Comparison of ENCODE assay signal across 19 cellular contexts in genomic region chr20:1029980-1030379, GRCh38. TPM values are rescaled to one million over a fixed set of nuclear protein-coding genes. Genes with fewer than 3 reads are reported as not detected.
DNase-seq lines count a peak whose midpoint lies in the region; ATAC-seq and TF ChIP-seq lines count a peak whose summit lies in the region.
"Had no signal": no experiment of that assay in that cellular context is flagged by ENCODE, and none has a peak within 500 bp of the region (broad histone marks: within the 10 kb centered on the region; RNA-seq: fewer than 3 reads in every experiment).

No MANE protein-coding gene starts in this region.

- no peak overlapping the region for H3K4me2 ChIP-seq in H9 (ENCODE audit: insufficient read depth, insufficient read length, low read length)

- H3K56ac ChIP-seq in H9 (ENCODE audit: insufficient read length, low read depth, low read length) = no peak overlapping the region

- no peak overlapping the region for H2BK20ac ChIP-seq in H9 (ENCODE audit: low read depth, low read length, poor library complexity, severe bottlenecking)

- WGBS in H9 (ENCODE audit: extremely low coverage, insufficient read length, low lambda C conversion rate) = no CpG with 5 or more reads among the region's 7 CpGs

- no peaks in the 10 kb centered on the region for H4K20me1 ChIP-seq in H9 (ENCODE audit: control insufficient read depth, insufficient read depth, insufficient read length)

- CTCF ChIA-PET in WTC11 (lab: Charles Lee) = no interaction called here

- TF ChIP-seq CTCF in H9 (conservative IDR thresholded peaks at IDR 0.05) (no peak), WTC11 (IDR thresholded peaks at IDR 0.05) (no peak)

- H3K79me2 ChIP-seq in H9 (ENCODE audit: insufficient read depth, low read length) = no peaks in the 10 kb centered on the region

- H3K36me3 Mint-ChIP-seq in H9 (ENCODE audit: insufficient read depth in 1 of 3, low read depth in 3 of 3) (no peaks in the 10 kb centered on the region; a peak in 1 of 7 replicates), WTC11 (no peaks in the 10 kb centered on the region)

- peak overlapping the region; percentile 16; the same call in 1 of the 2 replicates for H3K14ac ChIP-seq in H9 (ENCODE audit: insufficient read depth, low read length)

- H3K4me3 Mint-ChIP-seq in H9 = no peak overlapping the region
- no peak overlapping the region for H3K4me3 Mint-ChIP-seq in WTC11
- H3K4me3 Mint-ChIP-seq: CD4-positive, alpha-beta memory T cell had no signal

- no peak overlapping the region for H3K27ac ChIP-seq in H9 (ENCODE audit: insufficient read length, low read depth, low read length)

- no peak overlapping the region for H4K5ac ChIP-seq in H9 (ENCODE audit: insufficient read length, low read depth, low read length)

- H2AK5ac ChIP-seq in H9 (ENCODE audit: insufficient read length, low read length) = no peak overlapping the region

- peaks cover 0 to 4% of the 10 kb centered on the region in 2 experiments; a peak in 2 of 5 replicates for H3K9me3 Mint-ChIP-seq in H9
- peaks cover 8% of the 10 kb centered on the region for H3K9me3 Mint-ChIP-seq in WTC11
- H3K9me3 Mint-ChIP-seq: CD4-positive, alpha-beta memory T cell had no signal

- H2AFZ ChIP-seq in H9 (ENCODE audit: low read length) = no peak overlapping the region

- no peaks in the 10 kb centered on the region for H3K79me1 ChIP-seq in H9 (ENCODE audit: insufficient read depth, low read depth, low read length, poor library complexity, severe bottlenecking)

- H3K4me1 Mint-ChIP-seq in H9 (peaks cover 0 to 5% of the 10 kb centered on the region in 2 experiments; a peak in 1 of 4 replicates), WTC11 (no peaks in the 10 kb centered on the region)
- H3K4me1 Mint-ChIP-seq: CD4-positive, alpha-beta memory T cell had no signal

- no peak overlapping the region for H4K91ac ChIP-seq in H9 (ENCODE audit: insufficient read length, low read depth, low read length)

- POLR2A ChIA-PET in WTC11 (lab: Charles Lee) = no interaction called here

- no peak overlapping the region for H3K18ac ChIP-seq in H9 (ENCODE audit: insufficient read length, low read depth, low read length)

- no peak overlapping the region for H2BK120ac ChIP-seq in H9 (ENCODE audit: low read depth, low read length, poor library complexity, severe bottlenecking)

- H3K4me1 ChIP-seq in H9 (ENCODE audit: insufficient read depth, low read length) = no peaks in the 10 kb centered on the region
- H3K4me1 ChIP-seq: Caco-2, HAP-1 had no signal

- no peak overlapping the region for H3K23ac ChIP-seq in H9 (ENCODE audit: insufficient read length, low read depth, low read length)

- ATAC-seq in WTC11 = no peak
- ATAC-seq in GM18511 (IDR thresholded peaks at IDR 0.05; ENCODE audit: unreplicated experiment) = no peak
- ATAC-seq: GM12878 had no signal

- peaks cover 23% of the 10 kb centered on the region for H3K27me3 Mint-ChIP-seq in H9 (ENCODE audit: low read depth)
- H3K27me3 Mint-ChIP-seq in WTC11 (ENCODE audit: low read depth) = peaks cover 6% of the 10 kb centered on the region

- no peaks in the 10 kb centered on the region for H3K9me3 ChIP-seq in H9 (ENCODE audit: control insufficient read depth, low read depth, low read length)
- H3K9me3 ChIP-seq: HAP-1 had no signal

- no peak overlapping the region for H2BK12ac ChIP-seq in H9 (ENCODE audit: insufficient read length, low read depth, low read length)

- H3K9ac ChIP-seq in H9 (ENCODE audit: extremely low read depth, insufficient read length, low read length) = no peak overlapping the region

- no peak overlapping the region for H3T11ph ChIP-seq in H9 (ENCODE audit: low read length)

- no peak overlapping the region for H4K8ac ChIP-seq in H9 (replicated peaks; ENCODE audit: insufficient read length, low read depth, low read length)

- H2BK15ac ChIP-seq in H9 (ENCODE audit: low read depth, low read length) = no peak overlapping the region

- no peak overlapping the region for H3K4ac ChIP-seq in H9 (ENCODE audit: low read depth, low read length)

- no peaks in the 10 kb centered on the region for H3K27me3 ChIP-seq in H9 (ENCODE audit: insufficient read depth, low read length)

- H2BK5ac ChIP-seq in H9 (ENCODE audit: insufficient read length, low read length) = no peak overlapping the region

- peak overlapping the region in 1 of 3 experiments; percentile 12; a peak in 1 of 7 replicates for H3K27ac Mint-ChIP-seq in H9
- H3K27ac Mint-ChIP-seq in WTC11 = no peak overlapping the region

- H3K23me2 ChIP-seq in H9 (ENCODE audit: insufficient read length, low read depth, low read length, poor library complexity, severe bottlenecking) = no peaks in the 10 kb centered on the region

- DNase-seq in H9 (no peak), WTC11 (ENCODE audit: low spot score) (no peak), islet precursor cell (peak; percentile 23), iPS-NIHi7 (ENCODE audit: extremely low spot score) (no peak), KBM-7 (no peak), NCI-H2171 (lab: John Stamatoyannopoulos, UW) (no peak)
- DNase-seq: C1 segment of cervical spinal cord; Caco-2; CD4-positive, alpha-beta memory T cell; DMS153; DMS79; EL; GDM1 had no signal

- in situ Hi-C loops in KBM-7 (cut with MboI; ENCODE audit: low pct_unique_long_range_greater_than_20kb, low sequenced_read_pairs) = no loop called here

TF ChIP-seq in WTC11, 78 proteins besides CTCF, POLR2A, EP300 and RAD21:
- TF ChIP-seq, protein P1, sequence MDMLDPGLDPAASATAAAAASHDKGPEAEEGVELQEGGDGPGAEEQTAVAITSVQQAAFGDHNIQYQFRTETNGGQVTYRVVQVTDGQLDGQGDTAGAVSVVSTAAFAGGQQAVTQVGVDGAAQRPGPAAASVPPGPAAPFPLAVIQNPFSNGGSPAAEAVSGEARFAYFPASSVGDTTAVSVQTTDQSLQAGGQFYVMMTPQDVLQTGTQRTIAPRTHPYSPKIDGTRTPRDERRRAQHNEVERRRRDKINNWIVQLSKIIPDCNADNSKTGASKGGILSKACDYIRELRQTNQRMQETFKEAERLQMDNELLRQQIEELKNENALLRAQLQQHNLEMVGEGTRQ (CRISPR knock-in tag; IDR thresholded peaks at IDR 0.05) = peak; percentile 31; the same call in 1 of the 2 replicates
- TF ChIP-seq, protein P2, sequence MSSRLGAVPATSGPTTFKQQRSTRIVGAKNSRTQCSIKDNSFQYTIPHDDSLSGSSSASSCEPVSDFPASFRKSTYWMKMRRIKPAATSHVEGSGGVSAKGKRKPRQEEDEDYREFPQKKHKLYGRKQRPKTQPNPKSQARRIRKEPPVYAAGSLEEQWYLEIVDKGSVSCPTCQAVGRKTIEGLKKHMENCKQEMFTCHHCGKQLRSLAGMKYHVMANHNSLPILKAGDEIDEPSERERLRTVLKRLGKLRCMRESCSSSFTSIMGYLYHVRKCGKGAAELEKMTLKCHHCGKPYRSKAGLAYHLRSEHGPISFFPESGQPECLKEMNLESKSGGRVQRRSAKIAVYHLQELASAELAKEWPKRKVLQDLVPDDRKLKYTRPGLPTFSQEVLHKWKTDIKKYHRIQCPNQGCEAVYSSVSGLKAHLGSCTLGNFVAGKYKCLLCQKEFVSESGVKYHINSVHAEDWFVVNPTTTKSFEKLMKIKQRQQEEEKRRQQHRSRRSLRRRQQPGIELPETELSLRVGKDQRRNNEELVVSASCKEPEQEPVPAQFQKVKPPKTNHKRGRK (CRISPR knock-in tag; IDR thresholded peaks at IDR 0.05; ENCODE audit: borderline replicate concordance) = no peak
- TF ChIP-seq KAT7 (CRISPR knock-in tag; IDR thresholded peaks at IDR 0.05; ENCODE audit: borderline replicate concordance) = no peak
TF ChIP-seq in WTC11: peak in this region for 1.

RNA-seq across cellular contexts. Expression of gene RSPO4, which starts 27.9 kb away (rescaled TPM):
- total RNA-seq in H9 (2021) (5.0 and 6.7 TPM in 2 replicates), WTC11 (2021) (4.5 to 9.0 TPM (median 8.5 TPM) in 3 replicates)
- total RNA-seq: A172, A673, GM12878, H4 had no signal
